1 cellular context compared by ENCODE assay signal in the genomic region with DNA sequence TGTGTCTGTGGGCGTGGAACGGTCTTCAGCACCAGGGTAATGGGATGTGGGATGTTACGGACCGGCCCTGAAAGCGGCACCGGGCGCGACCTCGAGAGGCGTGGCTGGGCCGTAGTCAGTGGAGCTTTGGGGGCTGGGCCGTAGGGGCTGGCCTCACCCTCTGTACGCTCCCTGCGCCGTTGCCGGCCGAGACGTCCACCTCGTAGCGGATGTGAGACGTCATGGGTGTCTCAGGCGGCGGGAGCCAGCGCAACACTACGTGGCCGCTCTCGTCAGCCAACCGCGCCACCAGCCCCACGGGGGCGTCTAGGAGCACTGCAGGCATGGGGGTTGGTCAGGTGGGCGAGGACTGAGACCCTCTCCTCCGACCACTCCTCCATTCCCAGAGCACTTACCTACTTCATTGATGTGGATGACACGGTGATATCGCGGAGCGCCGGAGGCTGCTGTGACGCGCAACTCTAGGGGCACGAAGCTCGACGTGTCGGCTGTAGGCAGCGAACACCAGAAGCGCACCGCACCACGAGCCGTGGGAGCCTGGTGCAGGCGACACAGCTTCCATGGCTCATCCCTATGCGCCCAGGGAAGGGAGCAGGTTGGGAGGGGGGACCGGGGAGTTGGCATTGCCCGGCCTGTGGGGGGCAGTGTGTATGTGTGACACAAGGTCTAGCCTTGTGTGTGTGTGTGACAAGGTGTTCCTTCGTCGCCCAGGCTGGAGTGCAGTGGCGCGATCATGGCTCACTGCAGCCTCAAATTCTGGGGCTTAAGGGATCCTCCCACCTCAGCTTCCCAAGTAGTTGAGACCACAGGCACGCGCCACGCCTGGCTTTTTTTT.
TF ChIP-seq lines count a peak whose summit lies in the region.

No MANE protein-coding gene starts in this region.

TF ChIP-seq in H1, 55 proteins besides CTCF, POLR2A, EP300 and RAD21:
- TF ChIP-seq SIN3A (conservative IDR thresholded peaks at IDR 0.05 in 1 of 2, IDR thresholded peaks at IDR 0.05 in 1 of 2; ENCODE audit: low read depth in 1 of 2, low read length in 2 of 2) (peak; percentile 25 to 41; a peak in 1 of 4 replicates), CREB1 (IDR thresholded peaks at IDR 0.05) (peak; percentile 96), JUN (IDR thresholded peaks at IDR 0.05; ENCODE audit: low read depth, low read length) (no peak), CHD7 (IDR thresholded peaks at IDR 0.05; ENCODE audit: insufficient replicate concordance, low read length) (no peak), BACH1 (IDR thresholded peaks at IDR 0.05; ENCODE audit: low read length) (0 out of 2 replicates have a peak, but pooled peaks have one; percentile 5), RFX5 (IDR thresholded peaks at IDR 0.05; ENCODE audit: borderline replicate concordance, low read depth, low read length) (no peak), KDM5A (IDR thresholded peaks at IDR 0.05; ENCODE audit: low read length) (0 out of 2 replicates have a peak, but pooled peaks have one; percentile 9), HDAC2 (IDR thresholded peaks at IDR 0.05; ENCODE audit: borderline replicate concordance in 1 of 2, low read depth in 2 of 2, low read length in 2 of 2) (0 out of 4 replicates have a peak, but pooled peaks of 1 of the 2 experiments have one; percentile 64), POLR2AphosphoS5 (IDR thresholded peaks at IDR 0.05; ENCODE audit: low read depth, low read length) (peak; percentile 55), PHF8 (conservative IDR thresholded peaks at IDR 0.05; ENCODE audit: low read depth, low read length) (peak; percentile 42; the same call in 1 of the 2 replicates)
